ENCODE assay signal across 8 cellular contexts in genomic region chr15:51970981-51971352, GRCh38. TPM values are rescaled to one million over a fixed set of nuclear protein-coding genes. Genes with fewer than 3 reads are reported as not detected.
DNase-seq lines count a peak whose midpoint lies in the region; ATAC-seq, FAIRE-seq and TF ChIP-seq lines count a peak whose summit lies in the region.

No MANE protein-coding gene starts in this region.

- H3K36me3 Mint-ChIP-seq in activated CD8-positive, alpha-beta T cell treated with anti-CD3 and anti-CD28 coated beads for 36 hours (ENCODE audit: low read depth) = peaks cover 26% of the 10 kb centered on the region

- peaks cover 20% of the 10 kb centered on the region for H3K4me1 Mint-ChIP-seq in activated CD8-positive, alpha-beta T cell treated with anti-CD3 and anti-CD28 coated beads for 36 hours (ENCODE audit: low read depth)

- ATAC-seq in GM18868 (IDR thresholded peaks at IDR 0.05; ENCODE audit: unreplicated experiment) (peak; percentile 17), HG02943 (IDR thresholded peaks at IDR 0.05; ENCODE audit: low read depth, unreplicated experiment) (peak; percentile 9)
- ATAC-seq in activated CD8-positive, alpha-beta T cell treated with anti-CD3 and anti-CD28 coated beads for 36 hours = no peak

- no peak for DNase-seq in activated CD8-positive, alpha-beta T cell treated with anti-CD3 and anti-CD28 coated beads for 36 hours
- DNase-seq in SK-N-DZ (ENCODE audit: low spot score) (no peak), RCC 7860 (ENCODE audit: low spot score) (no peak)
- DNase-seq in activated CD4-positive, CD25-positive, alpha-beta regulatory T cell treated with anti-CD3 and anti-CD28 coated beads, Interleukin-2, amount 50 U/mL, for 72 hours = no peak

- H3K9me3 ChIP-seq in iPS-18c (ENCODE audit: control insufficient read depth, insufficient read depth, low read length) (no peaks in the 10 kb centered on the region), subcutaneous abdominal adipose tissue (ENCODE audit: control insufficient read depth in 5 of 5, low read length in 5 of 5) (peaks cover 0 to 9% (median 2%) of the 10 kb centered on the region in 5 donors)

- H3K9ac ChIP-seq in subcutaneous abdominal adipose tissue (ENCODE audit: low read length in 5 of 5) = peak overlapping the region; percentile 77 to 95 (median 87)

- no peak for FAIRE-seq in RCC 7860 (lab: Jason Lieb, UNC)

- intact Hi-C loops in activated CD8-positive, alpha-beta T cell treated with anti-CD3 and anti-CD28 coated beads for 36 hours (cut with micrococcal nuclease) = no loop called here

- no peaks in the 10 kb centered on the region for H3K36me3 ChIP-seq in subcutaneous abdominal adipose tissue (ENCODE audit: control insufficient read depth in 5 of 5, insufficient read depth in 5 of 5, low read length in 5 of 5)

- no peak for TF ChIP-seq CTCF in activated CD8-positive, alpha-beta T cell treated with anti-CD3 and anti-CD28 coated beads for 36 hours (IDR thresholded peaks at IDR 0.05)

- peaks cover 1% of the 10 kb centered on the region for H3K27me3 Mint-ChIP-seq in activated CD8-positive, alpha-beta T cell treated with anti-CD3 and anti-CD28 coated beads for 36 hours

- peaks cover 0 to 15% (median 13%) of the 10 kb centered on the region in 5 donors for H3K4me1 ChIP-seq in subcutaneous abdominal adipose tissue (ENCODE audit: control insufficient read depth in 5 of 5, insufficient read depth in 5 of 5, low read length in 5 of 5)

- H3K27ac Mint-ChIP-seq in activated CD8-positive, alpha-beta T cell treated with anti-CD3 and anti-CD28 coated beads for 36 hours = peak overlapping the region; percentile 89

- peak overlapping the region; percentile 85 for H3K27ac ChIP-seq in subcutaneous abdominal adipose tissue (ENCODE audit: low read depth, low read length)

- H3K27me3 ChIP-seq in subcutaneous abdominal adipose tissue (ENCODE audit: control insufficient read depth in 5 of 5, insufficient read depth in 4 of 5, low read length in 5 of 5) = no peaks in the 10 kb centered on the region

- H3K9me3 Mint-ChIP-seq in activated CD8-positive, alpha-beta T cell treated with anti-CD3 and anti-CD28 coated beads for 36 hours = peaks cover 8% of the 10 kb centered on the region

- POLR2A ChIA-PET in activated CD8-positive, alpha-beta T cell treated with anti-CD3 and anti-CD28 coated beads for 36 hours (lab: Charles Lee) = interaction anchor here (0.7 to 3.1 kb wide), 15 partner anchors 10 to 233 kb away, joined by 3 to 17 read pairs (median 4); partner anchors contain the start of gene LYSMD2

- H3K4me3 Mint-ChIP-seq in activated CD8-positive, alpha-beta T cell treated with anti-CD3 and anti-CD28 coated beads for 36 hours = peak overlapping the region; percentile 94

- CTCF ChIA-PET in activated CD8-positive, alpha-beta T cell treated with anti-CD3 and anti-CD28 coated beads for 36 hours (lab: Charles Lee) = interaction anchor here (1.1 to 2.2 kb wide), 8 partner anchors 9 to 257 kb away, joined by 3 to 16 read pairs (median 6); no protein-coding TSS in a partner anchor

- peak overlapping the region; percentile 100 for H3K4me3 ChIP-seq in iPS-18c (ENCODE audit: insufficient read depth, low read depth, low read length)
- H3K4me3 ChIP-seq in subcutaneous abdominal adipose tissue (ENCODE audit: low read depth in 1 of 5, low read length in 5 of 5) = peak overlapping the region; percentile 65 to 99 (median 94)

RNA-seq across cellular contexts. Expression of gene LEO1, which starts 0.6 kb away (rescaled TPM):
- total RNA-seq in activated CD8-positive, alpha-beta T cell treated with anti-CD3 and anti-CD28 coated beads for 36 hours = 10 to 100 TPM; 28.9 to 31.1 TPM
- polyA plus RNA-seq in SK-N-DZ (2014; cell fraction: cytosol; rRNA removed) = 35.2 and 38.3 TPM in 2 replicates
- polyA plus RNA-seq in SK-N-DZ (2014; cell fraction: nucleus; rRNA removed) = 21.0 and 23.0 TPM in 2 replicates

RNA-seq across cellular contexts. Expression of gene MAPK6, which starts 48.1 kb away (rescaled TPM):
- total RNA-seq in activated CD8-positive, alpha-beta T cell treated with anti-CD3 and anti-CD28 coated beads for 36 hours = 10 to 100 TPM; 40.5 to 42.2 TPM
- polyA plus RNA-seq in SK-N-DZ (2014; cell fraction: cytosol; rRNA removed) = 41.8 and 47.4 TPM in 2 replicates
- 16.2 and 16.5 TPM in 2 replicates for polyA plus RNA-seq in SK-N-DZ (2014; cell fraction: nucleus; rRNA removed)
